In genomic region chr13:107223867-107224266, GRCh38 we compare ENCODE assay signal across 26 cellular contexts.
"Had no signal": no experiment of that assay in that cellular context is flagged by ENCODE, and none has a peak within 500 bp of the region (broad histone marks: within the 10 kb centered on the region; RNA-seq: fewer than 3 reads in every experiment).

No MANE protein-coding gene starts in this region.

- FAIRE-seq: urothelium cell line had no signal

- H3K36me3 ChIP-seq: left ventricle myocardium inferior, neural progenitor cell, neutrophil, right atrium auricular region, spleen, suprapubic skin, thoracic aorta, tibial artery, upper lobe of right lung had no signal

- H3K9me3 ChIP-seq: left ventricle myocardium inferior, neutrophil, right atrium auricular region, spleen, suprapubic skin, thoracic aorta, tibial artery, upper lobe of right lung had no signal

- H3K27ac Mint-ChIP-seq: mesothelial cell of epicardium; naive B cell; natural killer cell; nephron progenitor cell; neural progenitor cell; progenitor cell of endocrine pancreas; stimulated activated effector memory CD8-positive, alpha-beta T cell treated with anti-CD3 and anti-CD28 coated beads, Interleukin-12 subunit alpha, Interleukin-12 subunit beta, amount 100 ng/mL, for 72 hours; stimulated activated naive CD8-positive, alpha-beta T cell treated with anti-CD3 and anti-CD28 coated beads, Interleukin-15, Interleukin-2, amounts not matched to agents 100 ng/mL and 50 ng/mL, for 24 hours had no signal

- H3K27ac ChIP-seq: left ventricle myocardium inferior, neural progenitor cell, neutrophil, right atrium auricular region, skin epidermis, spleen, suprapubic skin, thoracic aorta, tibial artery, upper lobe of right lung had no signal

- H3K4me3 ChIP-seq: left ventricle myocardium inferior, lung, neural progenitor cell, right atrium auricular region, skin epidermis, spleen, suprapubic skin, thoracic aorta, tibial artery, upper lobe of right lung had no signal

- ATAC-seq: natural killer cell; sciatic nerve; stimulated activated effector memory CD8-positive, alpha-beta T cell treated with anti-CD3 and anti-CD28 coated beads, Interleukin-12 subunit alpha, Interleukin-12 subunit beta, amount 100 ng/mL, for 72 hours; upper lobe of right lung had no signal

- DNase-seq: hippocampal formation; left ventricle myocardium inferior; mesendoderm; naive B cell; natural killer cell; nephron progenitor cell; occipital lobe; spleen; stimulated activated CD4-positive, alpha-beta T cell treated with anti-CD3 and anti-CD28 coated beads, Interleukin-4, amount 100 ng/mL, for 24 hours; stimulated activated naive CD4-positive, alpha-beta T cell; tibial artery; trophoblast cell; upper lobe of right lung had no signal

- H3K36me3 Mint-ChIP-seq: mesothelial cell of epicardium; naive B cell; natural killer cell; neural progenitor cell; stimulated activated effector memory CD8-positive, alpha-beta T cell treated with anti-CD3 and anti-CD28 coated beads, Interleukin-12 subunit alpha, Interleukin-12 subunit beta, amount 100 ng/mL, for 72 hours had no signal

- H3K9me3 Mint-ChIP-seq: mesothelial cell of epicardium; nephron progenitor cell; neural progenitor cell; stimulated activated effector memory CD8-positive, alpha-beta T cell treated with anti-CD3 and anti-CD28 coated beads, Interleukin-12 subunit alpha, Interleukin-12 subunit beta, amount 100 ng/mL, for 72 hours; stimulated activated naive CD8-positive, alpha-beta T cell treated with anti-CD3 and anti-CD28 coated beads, Interleukin-15, Interleukin-2, amounts not matched to agents 100 ng/mL and 50 ng/mL, for 24 hours had no signal

- H3K4me1 ChIP-seq: left ventricle myocardium inferior, neural progenitor cell, right atrium auricular region, spleen, suprapubic skin, tibial artery, upper lobe of right lung had no signal

- H3K27me3 ChIP-seq: neural progenitor cell, neutrophil, right atrium auricular region, spleen, suprapubic skin, tibial artery, upper lobe of right lung had no signal
